Comparison of ENCODE assay signal across 26 cellular contexts in genomic region chr18:2134364-2134763, GRCh38.
DNase-seq lines count a peak whose midpoint lies in the region; ATAC-seq, FAIRE-seq and TF ChIP-seq lines count a peak whose summit lies in the region.
"Had no signal": no experiment of that assay in that cellular context is flagged by ENCODE, and none has a peak within 500 bp of the region (broad histone marks: within the 10 kb centered on the region; RNA-seq: fewer than 3 reads in every experiment).

No MANE protein-coding gene starts in this region.

- TF ChIP-seq RAD21 in SK-N-SH (IDR thresholded peaks at IDR 0.05; ENCODE audit: low read length) (no peak; the same call in 1 of the 2 replicates), K562 (CRISPR knock-in tag; conservative IDR thresholded peaks at IDR 0.05 in 1 of 2, IDR thresholded peaks at IDR 0.05 in 1 of 2) (no peak)

- POLR2A ChIA-PET in SK-N-SH (lab: Yijun Ruan, JAX) (no interaction called here), K562 (lab: Yijun Ruan, JAX) (no interaction called here)

- no peak overlapping the region for H2AFZ ChIP-seq in SK-N-SH (ENCODE audit: low read depth)
- no peak overlapping the region for H2AFZ ChIP-seq in K562 (ENCODE audit: low read depth, low read length)
- H2AFZ ChIP-seq: PC-9 had no signal

- BruUV-seq in K562 (replicated peaks; lab: Mats Ljungman, UMichigan) = no TSS peak

- TF ChIP-seq POLR2A in K562 (conservative IDR thresholded peaks at IDR 0.05) = no peak

- DNase-seq in SK-N-SH (no peak), LNCaP clone FGC (ENCODE audit: low read depth) (no peak), K562 (ENCODE audit: extremely low read depth in 1 of 4, low spot score in 3 of 4) (no peak), retinal pigment epithelial cell (ENCODE audit: low read depth) (no peak), NCI-H226 (no peak), DMS153 (lab: John Stamatoyannopoulos, UW) (no peak)
- DNase-seq: activated CD8-positive, alpha-beta memory T cell treated with anti-CD3 and anti-CD28 coated beads, Interleukin-2, amount 50 U/mL, for 48 hours; activated CD8-positive, alpha-beta T cell treated with anti-CD3 and anti-CD28 coated beads for 36 hours; amniotic stem cell; C1 segment of cervical spinal cord; GOT3; HFFc6; hypothalamus; immature natural killer cell; left cardiac atrium; mucosa of descending colon; NCI-H1105; NCI-H2029; PC-9 had no signal

- H3K9ac ChIP-seq in SK-N-SH (no peak overlapping the region), K562 (ENCODE audit: insufficient read depth in 1 of 2, low read depth in 2 of 2, low read length in 2 of 2) (no peak overlapping the region)

- intact Hi-C loops in K562 (cut with micrococcal nuclease) = no loop called here

- H3K79me2 ChIP-seq in SK-N-SH (ENCODE audit: insufficient read depth) (no peaks in the 10 kb centered on the region), K562 (ENCODE audit: control insufficient read depth, insufficient read depth, low read length) (no peaks in the 10 kb centered on the region)

- no peak overlapping the region for H3K4me2 ChIP-seq in SK-N-SH
- H3K4me2 ChIP-seq in K562 (ENCODE audit: insufficient read depth, low read length) = no peak overlapping the region
- H3K4me2 ChIP-seq: PC-9 had no signal

- H3K9me3 ChIP-seq in SK-N-SH (no peaks in the 10 kb centered on the region), K562 (replicated peaks; ENCODE audit: control insufficient read depth, insufficient read depth, low read depth, low read length) (no peaks in the 10 kb centered on the region)
- H3K9me3 ChIP-seq: breast epithelium, mucosa of descending colon, tibial nerve had no signal

- no peaks in the 10 kb centered on the region for H3K9me2 ChIP-seq in SK-N-SH

- TF ChIP-seq CTCF in SK-N-SH (IDR thresholded peaks at IDR 0.05) (no peak), LNCaP clone FGC (IDR thresholded peaks at IDR 0.05; ENCODE audit: control insufficient read depth, extremely low read depth, insufficient read depth) (0 out of 2 replicates have a peak, but pooled peaks have one; percentile 4), K562 (IDR thresholded peaks at IDR 0.05 in 2 of 3, conservative IDR thresholded peaks at IDR 0.05 in 1 of 3; ENCODE audit: insufficient read depth in 2 of 3, low read depth in 1 of 3, low read length in 3 of 3) (0 out of 6 replicates have a peak, but pooled peaks of 1 of the 3 experiments have one; percentile 1), retinal pigment epithelial cell (conservative IDR thresholded peaks at IDR 0.05; ENCODE audit: low read depth, low read length) (peak; percentile 49)

- CTCF ChIA-PET in SK-N-SH (lab: Yijun Ruan, JAX) = interaction anchor here (1.5 kb wide), 1 partner anchor 17 kb away, joined by 5 read pairs; no protein-coding TSS in a partner anchor
- CTCF ChIA-PET in K562 (lab: Yijun Ruan, JAX; ENCODE audit: low intra/inter-chr PET ratio) = no interaction called here

- H3K27me3 ChIP-seq in SK-N-SH (ENCODE audit: insufficient read depth) (no peaks in the 10 kb centered on the region), K562 (ENCODE audit: control insufficient read depth in 2 of 2, insufficient read depth in 2 of 2, low read length in 2 of 2) (no peaks in the 10 kb centered on the region)
- H3K27me3 ChIP-seq: breast epithelium, tibial nerve had no signal

- in situ Hi-C loops in K562 (cut with MboI) = no loop called here

- no peak overlapping the region for H3K27ac ChIP-seq in SK-N-SH (ENCODE audit: low read depth in 2 of 2, low read length in 1 of 2)
- H3K27ac ChIP-seq in K562 (ENCODE audit: extremely low read depth, low read depth, low read length) = no peak overlapping the region
- H3K27ac ChIP-seq: breast epithelium, PC-9, tibial nerve had no signal

- TF ChIP-seq EP300 in SK-N-SH (IDR thresholded peaks at IDR 0.05; ENCODE audit: borderline replicate concordance in 1 of 2, low read depth in 1 of 2, low read length in 1 of 2) = no peak
- no peak for TF ChIP-seq EP300 in K562 (IDR thresholded peaks at IDR 0.05; ENCODE audit: low read length)

- H3K4me3 ChIP-seq in SK-N-SH (ENCODE audit: low read depth in 2 of 2, low read length in 1 of 2) (no peak overlapping the region), LNCaP clone FGC (ENCODE audit: low read depth, low read length) (no peak overlapping the region), K562 (no peak overlapping the region), retinal pigment epithelial cell (ENCODE audit: low read length) (no peak overlapping the region)
- H3K4me3 ChIP-seq: breast epithelium, mucosa of descending colon, PC-9, tibial nerve had no signal

- FAIRE-seq in K562 (lab: Jason Lieb, UNC) = no peak

- H3K4me1 ChIP-seq in SK-N-SH (ENCODE audit: control insufficient read depth in 1 of 2, insufficient read depth in 2 of 2, low read depth in 1 of 2, low read length in 1 of 2) (no peaks in the 10 kb centered on the region), K562 (replicated peaks in 1 of 2; ENCODE audit: control insufficient read depth in 2 of 2, insufficient read depth in 2 of 2, low read length in 2 of 2) (no peaks in the 10 kb centered on the region)
- H3K4me1 ChIP-seq: breast epithelium, tibial nerve had no signal

- no peaks in the 10 kb centered on the region for H3K36me3 ChIP-seq in SK-N-SH (replicated peaks in 1 of 2; ENCODE audit: control insufficient read depth in 1 of 2, insufficient read depth in 2 of 2, low read length in 1 of 2)
- H3K36me3 ChIP-seq in K562 (ENCODE audit: control insufficient read depth, insufficient read depth, low read length) = no peaks in the 10 kb centered on the region
- H3K36me3 ChIP-seq: breast epithelium, tibial nerve had no signal

- no peaks in the 10 kb centered on the region for H3F3A ChIP-seq in SK-N-SH (replicated peaks; ENCODE audit: insufficient read depth)

- ATAC-seq in SK-N-SH treated with all-trans-retinoic acid at 6 μM for 48 hours (peak; percentile 56; the same call in 2 of the 3 replicates), K562 (0 out of 3 replicates have a peak, but pooled peaks have one; percentile 45), GM21786 (IDR thresholded peaks at IDR 0.05; ENCODE audit: unreplicated experiment) (no peak)
- ATAC-seq: activated CD8-positive, alpha-beta T cell treated with anti-CD3 and anti-CD28 coated beads for 36 hours; activated T-helper 17 cell treated with anti-CD3 and anti-CD28 coated beads, Interleukin-2, amount 50 U/mL, for 72 hours; left cardiac atrium; mucosa of descending colon; Right ventricle myocardium inferior; stimulated activated effector memory CD8-positive, alpha-beta T cell treated with anti-CD3 and anti-CD28 coated beads, Interleukin-12 subunit alpha, Interleukin-12 subunit beta, amount 100 ng/mL, for 72 hours had no signal

- no peaks in the 10 kb centered on the region for H4K20me1 ChIP-seq in SK-N-SH (ENCODE audit: insufficient read depth)
- no peaks in the 10 kb centered on the region for H4K20me1 ChIP-seq in K562 (replicated peaks; ENCODE audit: control insufficient read depth, insufficient read depth, low read length)

- H3K9me1 ChIP-seq in K562 (ENCODE audit: control insufficient read depth, insufficient read depth, low read length) = no peaks in the 10 kb centered on the region

TF ChIP-seq in SK-N-SH treated with all-trans-retinoic acid at 6 μM for 48 hours, 23 proteins besides CTCF, POLR2A, EP300 and RAD21 (continues in another document):
- TF ChIP-seq BACH2 (CRISPR knock-in tag; IDR thresholded peaks at IDR 0.05; ENCODE audit: borderline replicate concordance) = no peak
- no peak for TF ChIP-seq ARNTL (CRISPR knock-in tag; IDR thresholded peaks at IDR 0.05; ENCODE audit: borderline replicate concordance, low read depth)
- TF ChIP-seq ZNF8 (CRISPR knock-in tag; IDR thresholded peaks at IDR 0.05) = no peak
- TF ChIP-seq ESRRG (CRISPR knock-in tag; IDR thresholded peaks at IDR 0.05) = no peak

TF ChIP-seq in SK-N-SH, 30 proteins besides CTCF, POLR2A, EP300 and RAD21 (continues in another document):
- TF ChIP-seq ZBTB33 (IDR thresholded peaks at IDR 0.05; ENCODE audit: borderline replicate concordance, low read depth) (no peak), TEAD4 (IDR thresholded peaks at IDR 0.05; ENCODE audit: borderline replicate concordance, insufficient read depth) (no peak), TAF1 (IDR thresholded peaks at IDR 0.05; ENCODE audit: borderline replicate concordance, low read depth, low read length) (no peak)

TF ChIP-seq in K562, 482 proteins besides CTCF, POLR2A, EP300 and RAD21 (continues in another document):
- TF ChIP-seq HOMEZ (CRISPR knock-in tag; IDR thresholded peaks at IDR 0.05) = no peak
- no peak for TF ChIP-seq DLX4 (CRISPR knock-in tag; IDR thresholded peaks at IDR 0.05)
- no peak for TF ChIP-seq TBP (optimal IDR thresholded peaks at IDR 0.05; ENCODE audit: low read depth, low read length)
- no peak for TF ChIP-seq ID3 (CRISPR knock-in tag; IDR thresholded peaks at IDR 0.05)
- TF ChIP-seq ID3 (tag; IDR thresholded peaks at IDR 0.05) = no peak
- TF ChIP-seq MAFG (tag; conservative IDR thresholded peaks at IDR 0.05) = no peak
- TF ChIP-seq ZC3H11A (IDR thresholded peaks at IDR 0.05; ENCODE audit: low read depth, low read length) = no peak
- TF ChIP-seq L3MBTL2 (IDR thresholded peaks at IDR 0.05) = no peak
- no peak for TF ChIP-seq ZBED1 (IDR thresholded peaks at IDR 0.05)
- no peak for TF ChIP-seq ZNF282 (CRISPR knock-in tag; IDR thresholded peaks at IDR 0.05)
- no peak for TF ChIP-seq SRSF9 (IDR thresholded peaks at IDR 0.05; ENCODE audit: borderline replicate concordance, low read depth, low read length)
- no peak for TF ChIP-seq MEIS2 (IDR thresholded peaks at IDR 0.05; ENCODE audit: partially characterized antibody)
- no peak for TF ChIP-seq KDM1A (IDR thresholded peaks at IDR 0.05)
